Comparison of ENCODE assay signal across 2 cellular contexts in the genomic region with DNA sequence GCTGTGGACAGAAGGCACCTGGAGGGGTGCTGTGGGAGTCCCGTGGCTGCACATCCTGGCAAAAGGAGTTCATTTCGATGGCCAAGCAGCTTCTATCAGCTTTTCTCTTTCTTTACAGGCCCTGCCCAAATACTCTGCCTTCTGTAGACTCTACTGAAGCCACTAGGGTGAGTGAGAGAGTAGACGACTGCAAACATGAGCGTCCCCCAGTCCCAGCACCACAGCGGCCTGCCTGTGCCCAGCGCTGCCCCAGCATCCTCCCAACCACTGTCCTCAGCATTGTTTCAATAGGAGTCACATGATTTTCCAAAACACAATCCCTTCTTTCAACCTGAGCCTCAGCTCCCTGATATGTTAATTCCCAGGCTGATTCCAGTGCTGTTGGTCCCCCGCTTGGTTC.
TF ChIP-seq lines count a peak whose summit lies in the region.

No MANE protein-coding gene starts in this region.

TF ChIP-seq in HCT116, 20 proteins besides CTCF, POLR2A, EP300 and RAD21:
- TF ChIP-seq REST (IDR thresholded peaks at IDR 0.05; ENCODE audit: low read depth) = no peak
- TF ChIP-seq YY1 (IDR thresholded peaks at IDR 0.05; ENCODE audit: extremely low read depth, insufficient replicate concordance, low read depth, low read length) = no peak
- TF ChIP-seq ATF3 (IDR thresholded peaks at IDR 0.05) = no peak
- no peak for TF ChIP-seq TCF7L2 (IDR thresholded peaks at IDR 0.05; ENCODE audit: borderline replicate concordance, extremely low read depth, insufficient read depth, insufficient read length)
- TF ChIP-seq ZNF274 (IDR thresholded peaks at IDR 0.05; ENCODE audit: low read depth, low read length) = no peak

TF ChIP-seq in GM12878, 131 proteins besides CTCF, POLR2A, EP300 and RAD21 (continued from another document):
- TF ChIP-seq ZBTB40 (IDR thresholded peaks at IDR 0.05; ENCODE audit: borderline replicate concordance) (no peak), ZNF274 (IDR thresholded peaks at IDR 0.05; ENCODE audit: insufficient read depth, insufficient read length) (no peak), ZNF217 (IDR thresholded peaks at IDR 0.05) (no peak), SKIL (IDR thresholded peaks at IDR 0.05; ENCODE audit: low read depth, poor library complexity, severe bottlenecking) (no peak), RUNX3 (IDR thresholded peaks at IDR 0.05; ENCODE audit: low read length) (no peak), JUNB (IDR thresholded peaks at IDR 0.05) (no peak), RCOR1 (conservative IDR thresholded peaks at IDR 0.05; ENCODE audit: low read depth, low read length) (no peak), TARDBP (IDR thresholded peaks at IDR 0.05; ENCODE audit: borderline replicate concordance) (no peak), TCF12 (IDR thresholded peaks at IDR 0.05; ENCODE audit: low read depth, low read length) (no peak), SIX5 (IDR thresholded peaks at IDR 0.05; ENCODE audit: low read depth, low read length, severe bottlenecking) (no peak), EGR1 (IDR thresholded peaks at IDR 0.05; ENCODE audit: borderline replicate concordance in 1 of 2, low read depth in 2 of 2, low read length in 2 of 2) (no peak), MAX (IDR thresholded peaks at IDR 0.05; ENCODE audit: low read depth, low read length) (no peak)
- TF ChIP-seq, protein P1, sequence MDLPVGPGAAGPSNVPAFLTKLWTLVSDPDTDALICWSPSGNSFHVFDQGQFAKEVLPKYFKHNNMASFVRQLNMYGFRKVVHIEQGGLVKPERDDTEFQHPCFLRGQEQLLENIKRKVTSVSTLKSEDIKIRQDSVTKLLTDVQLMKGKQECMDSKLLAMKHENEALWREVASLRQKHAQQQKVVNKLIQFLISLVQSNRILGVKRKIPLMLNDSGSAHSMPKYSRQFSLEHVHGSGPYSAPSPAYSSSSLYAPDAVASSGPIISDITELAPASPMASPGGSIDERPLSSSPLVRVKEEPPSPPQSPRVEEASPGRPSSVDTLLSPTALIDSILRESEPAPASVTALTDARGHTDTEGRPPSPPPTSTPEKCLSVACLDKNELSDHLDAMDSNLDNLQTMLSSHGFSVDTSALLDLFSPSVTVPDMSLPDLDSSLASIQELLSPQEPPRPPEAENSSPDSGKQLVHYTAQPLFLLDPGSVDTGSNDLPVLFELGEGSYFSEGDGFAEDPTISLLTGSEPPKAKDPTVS (IDR thresholded peaks at IDR 0.05; ENCODE audit: low read depth, low read length) = no peak
TF ChIP-seq in GM12878: peak in this region for 0.
